8 cellular contexts compared by ENCODE assay signal in genomic region chr17:34637548-34638525, GRCh38. TPM values are rescaled to one million over a fixed set of nuclear protein-coding genes. Genes with fewer than 3 reads are reported as not detected.
DNase-seq lines count a peak whose midpoint lies in the region; ATAC-seq, FAIRE-seq and TF ChIP-seq lines count a peak whose summit lies in the region.

No MANE protein-coding gene starts in this region.

- no peaks in the 10 kb centered on the region for H3K9me3 ChIP-seq in gastroesophageal sphincter
- no peaks in the 10 kb centered on the region for H3K9me3 ChIP-seq in pancreas
- no peaks in the 10 kb centered on the region for H3K9me3 ChIP-seq in suprapubic skin

- WGBS in gastroesophageal sphincter (ENCODE audit: low coverage in 1 of 2), 2 donors, result 0 to 44% methylated on average over 1 to 4 of the region's 73 CpGs
- WGBS in pancreas, 2 donors, result 20 to 22% methylated on average over 65 to 73 of the region's 73 CpGs
- 16% methylated on average over 11 of the region's 73 CpGs for WGBS in suprapubic skin

- no peak for TF ChIP-seq POLR2A in gastroesophageal sphincter (IDR thresholded peaks at IDR 0.05)
- TF ChIP-seq POLR2A in suprapubic skin (IDR thresholded peaks at IDR 0.05), result no peak

- TF ChIP-seq EP300 in gastroesophageal sphincter (IDR thresholded peaks at IDR 0.05) (no peak), suprapubic skin (IDR thresholded peaks at IDR 0.05) (no peak)

- no peak for FAIRE-seq in pancreas (lab: Jason Lieb, UNC)

- DNase-seq in GM04504 (ENCODE audit: low read depth) (peak; percentile 3), RPMI8226 (peak; percentile 85), activated gamma-delta T cell (lab: John Stamatoyannopoulos, UW) (peak; percentile 23), pancreas (peak; percentile 74 to 91 (median 84)), suprapubic skin (ENCODE audit: low spot score in 2 of 2) (peak in 1 of 2 donors; percentile 74)

- H3K27me3 ChIP-seq in gastroesophageal sphincter, result peaks cover 88% of the 10 kb centered on the region
- H3K27me3 ChIP-seq in pancreas, result no peaks in the 10 kb centered on the region
- H3K27me3 ChIP-seq in suprapubic skin, result peaks cover 88% of the 10 kb centered on the region

- H3K4me1 ChIP-seq in gastroesophageal sphincter (peaks cover 0 to 14% (median 0%) of the 10 kb centered on the region in 3 donors), pancreas (no peaks in the 10 kb centered on the region), suprapubic skin (peaks cover 8% of the 10 kb centered on the region)

- no peak overlapping the region for H3K27ac ChIP-seq in gastroesophageal sphincter
- H3K27ac ChIP-seq in pancreas, result no peak overlapping the region
- no peak overlapping the region for H3K27ac ChIP-seq in suprapubic skin

- TF ChIP-seq CTCF in gastroesophageal sphincter (IDR thresholded peaks at IDR 0.05), result peak in 3 of 4 experiments; percentile 72 to 91 (median 82)
- TF ChIP-seq CTCF in pancreas (IDR thresholded peaks at IDR 0.05), result peak; percentile 70 to 83 (median 78)
- peak; percentile 32 to 86 for TF ChIP-seq CTCF in suprapubic skin (IDR thresholded peaks at IDR 0.05)

- peak; percentile 57 for ATAC-seq in HG03571 (IDR thresholded peaks at IDR 0.05; ENCODE audit: unreplicated experiment)
- peak; percentile 88 for ATAC-seq in gastroesophageal sphincter
- ATAC-seq in pancreas, result peak; percentile 98 to 99 (median 98)
- ATAC-seq in GM21619 (IDR thresholded peaks at IDR 0.05; ENCODE audit: unreplicated experiment), result no peak

- H3K36me3 ChIP-seq in gastroesophageal sphincter (no peaks in the 10 kb centered on the region), pancreas (no peaks in the 10 kb centered on the region), suprapubic skin (no peaks in the 10 kb centered on the region)

- H3K4me3 ChIP-seq in gastroesophageal sphincter (peak overlapping the region; percentile 10 to 46), pancreas (peak overlapping the region; percentile 16 to 43 (median 40)), suprapubic skin (peak overlapping the region; percentile 40)

- intact Hi-C loops in pancreas (cut with DNase I), result loop anchor here in 1 of 3 donors (2.0 kb wide), 1 partner anchor 217 kb away; no protein-coding TSS in a partner anchor

RNA-seq across cellular contexts. Expression of gene TMEM132E, which starts 58.5 kb away (rescaled TPM):
- total RNA-seq in gastroesophageal sphincter (under 1 TPM in 2 of 4 donors, not detected in 2; 0.12 to 0.47 TPM), pancreas (under 1 TPM in 4 of 6 donors, not detected in 2; 0.04 to 0.15 (median 0.09) TPM), suprapubic skin (under 1 TPM in 1 of 4 donors, not detected in 3; 0.08 TPM)
- 1 to 10 TPM in 1 of 2 donors, under 1 TPM in 1; 0.08 to 1.1 TPM for polyA plus RNA-seq in pancreas
